18 cellular contexts compared by ENCODE assay signal in genomic region chr16:85676466-85676865, GRCh38.
"Had no signal": no experiment of that assay in that cellular context is flagged by ENCODE, and none has a peak within 500 bp of the region (broad histone marks: within the 10 kb centered on the region; RNA-seq: fewer than 3 reads in every experiment).

No MANE protein-coding gene starts in this region.

- H3K27ac ChIP-seq: hepatocyte, sigmoid colon, testis had no signal

- H3K27me3 ChIP-seq: hepatocyte, sigmoid colon, testis had no signal

- H3K4me3 ChIP-seq: hepatocyte, lung, sigmoid colon, testis had no signal

- FAIRE-seq: astrocyte, bronchial epithelial cell had no signal

- ATAC-seq: effector memory CD8-positive, alpha-beta T cell; left colon; natural killer cell treated with Interleukin-12 subunit alpha and Interleukin-12 subunit beta and Interleukin-15 and Interleukin-18, amount 100 ng/mL, for 72 hours; stimulated activated memory B cell treated with anti-CD40 and anti-IgM and Interleukin-4, amounts not matched to agents 10 μg/mL and 1 μg/mL and 100 μg/mL, for 72 hours had no signal

- DNase-seq: activated CD4-positive, CD25-positive, alpha-beta regulatory T cell treated with anti-CD3 and anti-CD28 coated beads, Interleukin-2, amount 50 U/mL, for 72 hours; activated CD8-positive, alpha-beta memory T cell treated with anti-CD3 and anti-CD28 coated beads for 24 hours; activated CD8-positive, alpha-beta memory T cell treated with anti-CD3 and anti-CD28 coated beads, Interleukin-2, amount 50 U/mL, for 48 hours; activated effector memory CD4-positive, alpha-beta T cell treated with Interleukin-2 at 50 U/mL for 16 hours; activated naive CD4-positive, alpha-beta T cell treated with anti-CD3 and anti-CD28 coated beads, Interleukin-2, amount 10 ng/mL, durations not matched to agents 7 days and 5 days; activated T-cell treated with anti-CD3 and anti-CD28 coated beads, Interleukin-2, amount 50 U/mL, for 48 hours; effector memory CD8-positive, alpha-beta T cell; left colon; sigmoid colon; stimulated activated CD4-positive, alpha-beta T cell treated with anti-CD3 and anti-CD28 coated beads, Interleukin-4, amount 100 ng/mL, for 4 hours; T1000; testis had no signal

- H3K9me3 ChIP-seq: sigmoid colon, testis had no signal
